Comparison of ENCODE assay signal across 8 cellular contexts in genomic region chr1:211327341-211327921, GRCh38. TPM values are rescaled to one million over a fixed set of nuclear protein-coding genes. Genes with fewer than 3 reads are reported as not detected.
DNase-seq lines count a peak whose midpoint lies in the region; TF ChIP-seq lines count a peak whose summit lies in the region.

No MANE protein-coding gene starts in this region.

- peaks cover 37% of the 10 kb centered on the region for H3K4me1 ChIP-seq in OCI-LY3 (ENCODE audit: low read length)
- H3K4me1 ChIP-seq in suprapubic skin, result peaks cover 49% of the 10 kb centered on the region

- H3K4me3 ChIP-seq in HFF-Myc (replicated peaks; ENCODE audit: low read depth, low read length) (peak overlapping the region; percentile 63), OCI-LY3 (ENCODE audit: low read length) (peak overlapping the region; percentile 79), brain microvascular endothelial cell (ENCODE audit: low read depth, low read length) (peak overlapping the region; percentile 75), suprapubic skin (peak overlapping the region; percentile 79)

- H3K27me3 ChIP-seq in OCI-LY3 (ENCODE audit: low read depth, low read length) (no peaks in the 10 kb centered on the region), brain microvascular endothelial cell (replicated peaks) (no peaks in the 10 kb centered on the region), layer of hippocampus (ENCODE audit: control insufficient read depth, insufficient read depth, low read length) (no peaks in the 10 kb centered on the region), suprapubic skin (no peaks in the 10 kb centered on the region)

- DNase-seq in activated CD8-positive, alpha-beta memory T cell treated with anti-CD3 and anti-CD28 coated beads for 24 hours, result peak; percentile 80
- no peak for DNase-seq in activated CD8-positive, alpha-beta memory T cell treated with anti-CD3 and anti-CD28 coated beads, Interleukin-2, amount 50 U/mL, for 48 hours
- DNase-seq in HFF-Myc (ENCODE audit: extremely low read depth, low read depth), result no peak
- DNase-seq in brain microvascular endothelial cell, result peak; percentile 58
- DNase-seq in suprapubic skin (ENCODE audit: low spot score in 2 of 2), result no peak
- DNase-seq in KG1 (lab: John Stamatoyannopoulos, UW), result no peak

- H3K27ac ChIP-seq in OCI-LY3 (ENCODE audit: low read length), result peak overlapping the region; percentile 56
- H3K27ac ChIP-seq in brain microvascular endothelial cell, result peak overlapping the region; percentile 7
- H3K27ac ChIP-seq in layer of hippocampus (ENCODE audit: low read depth, low read length), result peak overlapping the region; percentile 30
- peak overlapping the region; percentile 72 for H3K27ac ChIP-seq in suprapubic skin

- peaks cover 8% of the 10 kb centered on the region for H3K36me3 ChIP-seq in OCI-LY3 (replicated peaks; ENCODE audit: low read depth, low read length)
- H3K36me3 ChIP-seq in brain microvascular endothelial cell (replicated peaks), result no peaks in the 10 kb centered on the region
- no peaks in the 10 kb centered on the region for H3K36me3 ChIP-seq in suprapubic skin

- no peaks in the 10 kb centered on the region for H3K9me3 ChIP-seq in OCI-LY3 (ENCODE audit: insufficient read depth, low read length)
- no peaks in the 10 kb centered on the region for H3K9me3 ChIP-seq in suprapubic skin

- in situ Hi-C loops in brain microvascular endothelial cell (cut with HindIII; ENCODE audit: low pct_ligation_motif_present, low sequenced_read_pairs), result no loop called here

- H4K20me1 ChIP-seq in OCI-LY3 (ENCODE audit: insufficient read depth, low read length), result peaks cover 35% of the 10 kb centered on the region

- WGBS in suprapubic skin, result 6% methylated on average over 14 of the region's 16 CpGs

- TF ChIP-seq EP300 in suprapubic skin (IDR thresholded peaks at IDR 0.05), result no peak

- H2AFZ ChIP-seq in OCI-LY3 (ENCODE audit: low read depth, low read length), result peak overlapping the region; percentile 74

- H3K4me2 ChIP-seq in OCI-LY3 (ENCODE audit: low read length), result peak overlapping the region; percentile 94

- H3K9ac ChIP-seq in OCI-LY3 (ENCODE audit: low read length), result peak overlapping the region; percentile 84

- TF ChIP-seq CTCF in HFF-Myc (IDR thresholded peaks at IDR 0.05; ENCODE audit: low read depth, low read length, missing control alignments) (no peak), OCI-LY3 (IDR thresholded peaks at IDR 0.05; ENCODE audit: low read depth, low read length) (no peak), brain microvascular endothelial cell (IDR thresholded peaks at IDR 0.05; ENCODE audit: low read depth, low read length, missing control alignments) (no peak), suprapubic skin (IDR thresholded peaks at IDR 0.05) (no peak)

- peaks cover 57% of the 10 kb centered on the region for H3K79me2 ChIP-seq in OCI-LY3 (ENCODE audit: low read length)

- TF ChIP-seq POLR2A in suprapubic skin (IDR thresholded peaks at IDR 0.05), result no peak

RNA-seq across cellular contexts. Expression of gene TRAF5, which starts 0.8 kb away (rescaled TPM):
- 10 to 100 TPM in 1 of 4 donors, 1 to 10 TPM in 3; 1.3 to 11.7 (median 4.3) TPM for total RNA-seq in suprapubic skin

Comparison
In these comparisons a context has a peak if more than half of its experiments do, and no peak if none do; other contexts are left out.
1. DNase-seq: peak in activated CD8-positive, alpha-beta memory T cell treated with anti-CD3 and anti-CD28 coated beads for 24 hours (single experiment) and brain microvascular endothelial cell (single experiment); none in activated CD8-positive, alpha-beta memory T cell treated with anti-CD3 and anti-CD28 coated beads, Interleukin-2, amount 50 U/mL, for 48 hours (single experiment), HFF-Myc (single experiment), suprapubic skin (0 of 2) and KG1 (single experiment).
2. H3K27ac ChIP-seq: peak in every context shown above with its lines; median percentile 72 in suprapubic skin; 56 in OCI-LY3; 30 in layer of hippocampus; 7 in brain microvascular endothelial cell.
3. Peak in every context shown above with its lines, with median percentiles within 50 percentile points of each other: H3K4me3 ChIP-seq.